In the genomic region with DNA sequence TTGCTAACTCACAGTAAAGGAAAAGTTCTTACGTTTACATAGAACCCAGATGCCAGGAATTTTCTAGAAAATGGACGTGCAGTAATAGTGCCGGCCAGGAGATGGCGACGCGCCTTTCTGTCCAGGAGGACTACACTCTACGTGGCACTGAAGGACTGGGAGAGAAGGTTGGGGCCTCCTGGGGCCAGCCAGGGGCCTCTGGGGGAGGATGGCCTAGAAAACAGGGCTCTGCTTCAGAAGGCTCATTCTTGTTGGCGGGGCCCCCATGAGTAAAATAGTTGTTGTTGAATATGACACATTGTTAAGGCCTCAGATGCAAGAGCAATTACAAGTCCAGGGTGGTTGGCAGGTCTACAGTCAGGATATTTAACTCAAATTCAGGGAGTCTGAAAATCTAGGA, we compare ENCODE assay signal across 8 cellular contexts.
A peak's percentile ranks its signal among the peaks of the same experiment; 100 is the strongest.
DNase-seq lines count a peak whose midpoint lies in the region; ATAC-seq and TF ChIP-seq lines count a peak whose summit lies in the region.

No MANE protein-coding gene starts in this region.

- no peaks in the 10 kb centered on the region for H3K9me3 ChIP-seq in Peyer's patch

- H3K36me3 ChIP-seq in Peyer's patch: no peaks in the 10 kb centered on the region

- ATAC-seq in HG03060 (IDR thresholded peaks at IDR 0.05; ENCODE audit: low read depth, unreplicated experiment) (peak; percentile 55), HG02852 (IDR thresholded peaks at IDR 0.05; ENCODE audit: unreplicated experiment) (no peak)

- peaks cover 28% of the 10 kb centered on the region for H3K4me1 Mint-ChIP-seq in activated naive CD4-positive, alpha-beta T cell treated with anti-CD3 and anti-CD28 coated beads for 36 hours (ENCODE audit: low read depth)
- peaks cover 16% of the 10 kb centered on the region for H3K4me1 Mint-ChIP-seq in glutamatergic neuron (ENCODE audit: low read depth, unreplicated experiment)

- H3K27ac ChIP-seq in Peyer's patch: no peak overlapping the region

- no peak overlapping the region for H3K4me3 ChIP-seq in Peyer's patch

- DNase-seq in GM03348 (ENCODE audit: low spot score) (peak; percentile 81), Peyer's patch (peak; percentile 44 to 81 (median 78)), glutamatergic neuron (peak; percentile 31), putamen (ENCODE audit: low spot score) (peak; percentile 85), middle frontal gyrus (ENCODE audit: extremely low spot score, low spot score) (no peak)
- peak; percentile 74 for DNase-seq in activated naive CD4-positive, alpha-beta T cell treated with anti-CD3 and anti-CD28 coated beads for 36 hours

- H3K27me3 Mint-ChIP-seq in activated naive CD4-positive, alpha-beta T cell treated with anti-CD3 and anti-CD28 coated beads for 36 hours (ENCODE audit: low read depth): no peaks in the 10 kb centered on the region
- peaks cover 8% of the 10 kb centered on the region for H3K27me3 Mint-ChIP-seq in glutamatergic neuron (ENCODE audit: unreplicated experiment)

- no peak for TF ChIP-seq POLR2A in Peyer's patch (IDR thresholded peaks at IDR 0.05)

- TF ChIP-seq CTCF in Peyer's patch (IDR thresholded peaks at IDR 0.05) (peak; percentile 58 to 88 (median 82)), glutamatergic neuron (IDR thresholded peaks at IDR 0.05; ENCODE audit: partially characterized antibody, unreplicated experiment) (peak; percentile 76)

- H3K27me3 ChIP-seq in Peyer's patch: no peaks in the 10 kb centered on the region

- no peak overlapping the region for H3K4me3 Mint-ChIP-seq in activated naive CD4-positive, alpha-beta T cell treated with anti-CD3 and anti-CD28 coated beads for 36 hours
- H3K4me3 Mint-ChIP-seq in glutamatergic neuron (ENCODE audit: unreplicated experiment): no peak overlapping the region

- no peak overlapping the region for H3K27ac Mint-ChIP-seq in activated naive CD4-positive, alpha-beta T cell treated with anti-CD3 and anti-CD28 coated beads for 36 hours
- no peak overlapping the region for H3K27ac Mint-ChIP-seq in glutamatergic neuron (ENCODE audit: unreplicated experiment)

- H3K4me1 ChIP-seq in Peyer's patch: peaks cover 0 to 13% (median 8%) of the 10 kb centered on the region in 4 donors

- H3K9me3 Mint-ChIP-seq in activated naive CD4-positive, alpha-beta T cell treated with anti-CD3 and anti-CD28 coated beads for 36 hours: no peaks in the 10 kb centered on the region
- H3K9me3 Mint-ChIP-seq in glutamatergic neuron (ENCODE audit: unreplicated experiment): peaks cover 3% of the 10 kb centered on the region

- CTCF ChIA-PET in activated naive CD4-positive, alpha-beta T cell treated with anti-CD3 and anti-CD28 coated beads for 36 hours (lab: Charles Lee): interaction anchor here (0.9 to 1.6 kb wide), 6 partner anchors 39 to 193 kb away, joined by 3 to 6 read pairs (median 4); no protein-coding TSS in a partner anchor

- H3K36me3 Mint-ChIP-seq in activated naive CD4-positive, alpha-beta T cell treated with anti-CD3 and anti-CD28 coated beads for 36 hours (ENCODE audit: low read depth): no peaks in the 10 kb centered on the region
- H3K36me3 Mint-ChIP-seq in glutamatergic neuron (ENCODE audit: unreplicated experiment): peaks cover 7% of the 10 kb centered on the region

- intact Hi-C loops in activated naive CD4-positive, alpha-beta T cell treated with anti-CD3 and anti-CD28 coated beads for 36 hours (cut with micrococcal nuclease): loop anchor here (1.0 to 5.0 kb wide), 7 partner anchors 64 to 850 kb away; a partner anchor contains a TSS
